2 cellular contexts compared by ENCODE assay signal in genomic region chr9:120931278-120932085, GRCh38.
TF ChIP-seq lines count a peak whose summit lies in the region.

No MANE protein-coding gene starts in this region.

TF ChIP-seq in liver, 16 proteins besides CTCF, POLR2A, EP300 and RAD21:
- no peak for TF ChIP-seq REST (IDR thresholded peaks at IDR 0.05)
- no peak for TF ChIP-seq FOXA1 (IDR thresholded peaks at IDR 0.05)
- peak in 1 of 2 donors; percentile 28 for TF ChIP-seq JUND (IDR thresholded peaks at IDR 0.05)
- TF ChIP-seq GABPA (IDR thresholded peaks at IDR 0.05 in 1 of 2, conservative IDR thresholded peaks at IDR 0.05 in 1 of 2) = no peak
- TF ChIP-seq NR2F2 (IDR thresholded peaks at IDR 0.05) = peak; percentile 30
- TF ChIP-seq EGR1 (IDR thresholded peaks at IDR 0.05; ENCODE audit: low read depth in 2 of 2) = no peak
- no peak for TF ChIP-seq ZBTB33 (IDR thresholded peaks at IDR 0.05)
- TF ChIP-seq TAF1 (conservative IDR thresholded peaks at IDR 0.05) = no peak
- TF ChIP-seq MAX (IDR thresholded peaks at IDR 0.05) = no peak
- no peak for TF ChIP-seq RXRA (IDR thresholded peaks at IDR 0.05)
- no peak for TF ChIP-seq HNF4A (conservative IDR thresholded peaks at IDR 0.05)
- TF ChIP-seq FOXA2 (IDR thresholded peaks at IDR 0.05) = no peak
- TF ChIP-seq HNF4G (IDR thresholded peaks at IDR 0.05) = no peak
- peak; percentile 17 for TF ChIP-seq YY1 (IDR thresholded peaks at IDR 0.05)
- TF ChIP-seq ATF3 (IDR thresholded peaks at IDR 0.05) = no peak

TF ChIP-seq in HepG2, 621 proteins besides CTCF, POLR2A, EP300 and RAD21:
- no peak for TF ChIP-seq MAFG (CRISPR knock-in tag; IDR thresholded peaks at IDR 0.05)
- no peak for TF ChIP-seq ESRRA (CRISPR knock-in tag; IDR thresholded peaks at IDR 0.05; ENCODE audit: low read depth)
- no peak for TF ChIP-seq ZNF543 (CRISPR knock-in tag; IDR thresholded peaks at IDR 0.05)
- TF ChIP-seq REST (IDR thresholded peaks at IDR 0.05; ENCODE audit: borderline replicate concordance in 1 of 2, low read depth in 1 of 2, low read length in 2 of 2) = no peak
- no peak for TF ChIP-seq ZKSCAN1 (IDR thresholded peaks at IDR 0.05; ENCODE audit: low read length)
- TF ChIP-seq ZBTB3 (CRISPR knock-in tag; IDR thresholded peaks at IDR 0.05; ENCODE audit: borderline replicate concordance, low read depth) = no peak
- TF ChIP-seq ZBTB26 (CRISPR knock-in tag; IDR thresholded peaks at IDR 0.05; ENCODE audit: borderline replicate concordance) = no peak
- no peak for TF ChIP-seq AKNA (CRISPR knock-in tag; IDR thresholded peaks at IDR 0.05; ENCODE audit: borderline replicate concordance)
- no peak for TF ChIP-seq FOXK2 (IDR thresholded peaks at IDR 0.05)
- TF ChIP-seq ERF (CRISPR knock-in tag; IDR thresholded peaks at IDR 0.05) = no peak
- TF ChIP-seq ZNF878 (CRISPR knock-in tag; IDR thresholded peaks at IDR 0.05) = no peak
